ENCODE assay signal across 9 cellular contexts in genomic region chr2:234444888-234445287, GRCh38. TPM values are rescaled to one million over a fixed set of nuclear protein-coding genes. Genes with fewer than 3 reads are reported as not detected.
DNase-seq lines count a peak whose midpoint lies in the region; ATAC-seq and TF ChIP-seq lines count a peak whose summit lies in the region.
"Had no signal": no experiment of that assay in that cellular context is flagged by ENCODE, and none has a peak within 500 bp of the region (broad histone marks: within the 10 kb centered on the region; RNA-seq: fewer than 3 reads in every experiment).

No MANE protein-coding gene starts in this region.

- H3K9me2 ChIP-seq in SK-N-SH, result no peaks in the 10 kb centered on the region

- CTCF ChIA-PET in SK-N-SH (lab: Yijun Ruan, JAX), result no interaction called here

- H3K36me3 ChIP-seq in SK-N-SH (replicated peaks in 1 of 2; ENCODE audit: control insufficient read depth in 1 of 2, insufficient read depth in 2 of 2, low read length in 1 of 2), result no peaks in the 10 kb centered on the region

- no peaks in the 10 kb centered on the region for H4K20me1 ChIP-seq in SK-N-SH (ENCODE audit: insufficient read depth)

- no peak for TF ChIP-seq CTCF in SK-N-SH (IDR thresholded peaks at IDR 0.05)
- TF ChIP-seq CTCF in fibroblast of villous mesenchyme (IDR thresholded peaks at IDR 0.05; ENCODE audit: insufficient read depth, low read depth, low read length), result no peak

- 71% methylated on average over 10 of the region's 10 CpGs for WGBS in SK-N-SH (ENCODE audit: low lambda C conversion rate)

- H2AFZ ChIP-seq in SK-N-SH (ENCODE audit: low read depth), result no peak overlapping the region; the same call in 1 of the 2 replicates

- H3K4me3 ChIP-seq in SK-N-SH (ENCODE audit: low read depth in 2 of 2, low read length in 1 of 2) (no peak overlapping the region), fibroblast of villous mesenchyme (ENCODE audit: low read depth, low read length) (no peak overlapping the region)

- no peak for DNase-seq in SK-N-SH
- peak; percentile 57 for DNase-seq in activated CD8-positive, alpha-beta memory T cell treated with anti-CD3 and anti-CD28 coated beads, Interleukin-2, amount 50 U/mL, for 4 hours
- DNase-seq in fibroblast of villous mesenchyme (ENCODE audit: low read depth), result peak; percentile 93
- DNase-seq in stimulated activated CD8-positive, alpha-beta memory T cell treated with anti-CD3 and anti-CD28 coated beads, Interleukin-4, amount 100 ng/mL, for 24 hours (ENCODE audit: low read depth), result peak; percentile 41
- no peak for DNase-seq in activated CD4-positive, CD25-positive, alpha-beta regulatory T cell treated with anti-CD3 and anti-CD28 coated beads, Interleukin-2, amount 50 U/mL, for 72 hours
- no peak for DNase-seq in epidermal melanocyte (ENCODE audit: insufficient read length, low spot score)

- H3K9ac ChIP-seq in SK-N-SH, result no peak overlapping the region

- peak overlapping the region in 1 of 2 experiments; percentile 47; a peak in 2 of 4 replicates for H3K27ac ChIP-seq in SK-N-SH (ENCODE audit: low read depth in 2 of 2, low read length in 1 of 2)
- H3K27ac ChIP-seq: C4-2B had no signal

- POLR2A ChIA-PET in SK-N-SH (lab: Yijun Ruan, JAX), result no interaction called here

- H3K9me3 ChIP-seq in SK-N-SH, result no peaks in the 10 kb centered on the region

- H3K4me2 ChIP-seq in SK-N-SH, result no peak overlapping the region

- TF ChIP-seq RAD21 in SK-N-SH (IDR thresholded peaks at IDR 0.05; ENCODE audit: low read length), result no peak

- ATAC-seq in SK-N-SH treated with all-trans-retinoic acid at 6 μM for 48 hours, result no peak
- no peak for ATAC-seq in GM21515 (IDR thresholded peaks at IDR 0.05; ENCODE audit: unreplicated experiment)

- 0 out of 4 replicates have a peak, but pooled peaks cover 0 to 4% of the 10 kb centered on the region in 2 experiments for H3K4me1 ChIP-seq in SK-N-SH (ENCODE audit: control insufficient read depth in 1 of 2, insufficient read depth in 2 of 2, low read depth in 1 of 2, low read length in 1 of 2)

- no peak for TF ChIP-seq EP300 in SK-N-SH (IDR thresholded peaks at IDR 0.05; ENCODE audit: borderline replicate concordance in 1 of 2, low read depth in 1 of 2, low read length in 1 of 2)

- H3K27me3 ChIP-seq in SK-N-SH (ENCODE audit: insufficient read depth), result no peaks in the 10 kb centered on the region

- peaks cover 11% of the 10 kb centered on the region for H3F3A ChIP-seq in SK-N-SH (replicated peaks; ENCODE audit: insufficient read depth)

- H3K79me2 ChIP-seq in SK-N-SH (ENCODE audit: insufficient read depth), result no peaks in the 10 kb centered on the region

TF ChIP-seq in SK-N-SH, 30 proteins besides CTCF, POLR2A, EP300 and RAD21:
- TF ChIP-seq, protein P1, sequence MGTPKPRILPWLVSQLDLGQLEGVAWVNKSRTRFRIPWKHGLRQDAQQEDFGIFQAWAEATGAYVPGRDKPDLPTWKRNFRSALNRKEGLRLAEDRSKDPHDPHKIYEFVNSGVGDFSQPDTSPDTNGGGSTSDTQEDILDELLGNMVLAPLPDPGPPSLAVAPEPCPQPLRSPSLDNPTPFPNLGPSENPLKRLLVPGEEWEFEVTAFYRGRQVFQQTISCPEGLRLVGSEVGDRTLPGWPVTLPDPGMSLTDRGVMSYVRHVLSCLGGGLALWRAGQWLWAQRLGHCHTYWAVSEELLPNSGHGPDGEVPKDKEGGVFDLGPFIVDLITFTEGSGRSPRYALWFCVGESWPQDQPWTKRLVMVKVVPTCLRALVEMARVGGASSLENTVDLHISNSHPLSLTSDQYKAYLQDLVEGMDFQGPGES (IDR thresholded peaks at IDR 0.05; ENCODE audit: low read depth, low read length), result no peak
- 0 out of 2 replicates have a peak, but pooled peaks have one; percentile 45 for TF ChIP-seq MEF2A (IDR thresholded peaks at IDR 0.05; ENCODE audit: borderline replicate concordance, low read depth)
- TF ChIP-seq, protein P2, sequence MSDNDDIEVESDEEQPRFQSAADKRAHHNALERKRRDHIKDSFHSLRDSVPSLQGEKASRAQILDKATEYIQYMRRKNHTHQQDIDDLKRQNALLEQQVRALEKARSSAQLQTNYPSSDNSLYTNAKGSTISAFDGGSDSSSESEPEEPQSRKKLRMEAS (IDR thresholded peaks at IDR 0.05; ENCODE audit: low read depth), result peak; percentile 79
- TF ChIP-seq FOSL2 (IDR thresholded peaks at IDR 0.05; ENCODE audit: borderline replicate concordance, low read depth), result peak; percentile 21; the same call in 1 of the 2 replicates
TF ChIP-seq in SK-N-SH: peak in this region for 3.

TF ChIP-seq in SK-N-SH treated with all-trans-retinoic acid at 6 μM for 48 hours, 23 proteins besides CTCF, POLR2A, EP300 and RAD21:
- TF ChIP-seq SNAI2 (CRISPR knock-in tag; IDR thresholded peaks at IDR 0.05) (no peak), TSHZ2 (CRISPR knock-in tag; IDR thresholded peaks at IDR 0.05) (no peak), GLIS3 (CRISPR knock-in tag; IDR thresholded peaks at IDR 0.05) (no peak), POU6F1 (CRISPR knock-in tag; IDR thresholded peaks at IDR 0.05; ENCODE audit: borderline replicate concordance, low read depth) (no peak), ZNF565 (CRISPR knock-in tag; conservative IDR thresholded peaks at IDR 0.05; ENCODE audit: low read depth) (no peak), ZC3H10 (CRISPR knock-in tag; IDR thresholded peaks at IDR 0.05) (no peak), TOX (CRISPR knock-in tag; IDR thresholded peaks at IDR 0.05; ENCODE audit: borderline replicate concordance) (no peak), ISL1 (CRISPR knock-in tag; IDR thresholded peaks at IDR 0.05) (no peak), ESRRG (CRISPR knock-in tag; IDR thresholded peaks at IDR 0.05) (no peak), CSDC2 (CRISPR knock-in tag; IDR thresholded peaks at IDR 0.05) (no peak), RARB (CRISPR knock-in tag; IDR thresholded peaks at IDR 0.05) (no peak), BACH2 (CRISPR knock-in tag; IDR thresholded peaks at IDR 0.05; ENCODE audit: borderline replicate concordance) (no peak), PPARA (CRISPR knock-in tag; IDR thresholded peaks at IDR 0.05; ENCODE audit: borderline replicate concordance) (no peak)
TF ChIP-seq in SK-N-SH treated with all-trans-retinoic acid at 6 μM for 48 hours: peak in this region for 0.

RNA-seq across cellular contexts. Expression of gene ARL4C, which starts 52.0 kb away (rescaled TPM):
- 20.6 and 24.0 TPM in 2 replicates for polyA plus RNA-seq in SK-N-SH (2012; rRNA removed)
- polyA plus RNA-seq in SK-N-SH (2012; cell fraction: cytosol; rRNA removed), result 22.6 and 24.1 TPM in 2 replicates
- 12.1 and 13.3 TPM in 2 replicates for polyA plus RNA-seq in SK-N-SH (2012; cell fraction: nucleus; rRNA removed)
- 16.4 and 28.7 TPM in 2 replicates for total RNA-seq in fibroblast of villous mesenchyme

Comparison
In these comparisons a context has a peak if more than half of its experiments do, and no peak if none do; other contexts are left out.
1. DNase-seq: peak in activated CD8-positive, alpha-beta memory T cell treated with anti-CD3 and anti-CD28 coated beads, Interleukin-2, amount 50 U/mL, for 4 hours (single experiment), fibroblast of villous mesenchyme (single experiment) and stimulated activated CD8-positive, alpha-beta memory T cell treated with anti-CD3 and anti-CD28 coated beads, Interleukin-4, amount 100 ng/mL, for 24 hours (single experiment); none in SK-N-SH (single experiment), activated CD4-positive, CD25-positive, alpha-beta regulatory T cell treated with anti-CD3 and anti-CD28 coated beads, Interleukin-2, amount 50 U/mL, for 72 hours (single experiment) and epidermal melanocyte (single experiment).